In genomic region chr9:31799953-31800609, GRCh38 we compare ENCODE assay signal across 8 cellular contexts.
DNase-seq lines count a peak whose midpoint lies in the region; ATAC-seq and TF ChIP-seq lines count a peak whose summit lies in the region.

No MANE protein-coding gene starts in this region.

- peak; percentile 70 for TF ChIP-seq CTCF in CD4-positive, alpha-beta T cell (IDR thresholded peaks at IDR 0.05)
- TF ChIP-seq CTCF in fibroblast of mammary gland (conservative IDR thresholded peaks at IDR 0.05; ENCODE audit: control insufficient read depth, insufficient read depth, low read depth, low read length) (peak; percentile 21), type B pancreatic cell (conservative IDR thresholded peaks at IDR 0.05) (peak; percentile 82)

- H3K27me3 Mint-ChIP-seq in CD4-positive, alpha-beta T cell = no peaks in the 10 kb centered on the region
- no peaks in the 10 kb centered on the region for H3K27me3 Mint-ChIP-seq in type B pancreatic cell

- peaks cover 11% of the 10 kb centered on the region for H3K4me1 Mint-ChIP-seq in CD4-positive, alpha-beta T cell (ENCODE audit: low read depth)
- peaks cover 6% of the 10 kb centered on the region for H3K4me1 Mint-ChIP-seq in type B pancreatic cell (ENCODE audit: unreplicated experiment)

- POLR2A ChIA-PET in CD4-positive, alpha-beta T cell (lab: Charles Lee) = no interaction called here

- DNase-seq in CD4-positive, alpha-beta T cell = no peak
- peak; percentile 53 for DNase-seq in OCI-M1 (lab: John Stamatoyannopoulos, UW)
- peak; percentile 2 for DNase-seq in fibroblast of mammary gland (ENCODE audit: low read depth)
- no peak for DNase-seq in type B pancreatic cell (ENCODE audit: extremely low spot score, unreplicated experiment)
- DNase-seq in NCI-H2196 (lab: John Stamatoyannopoulos, UW; ENCODE audit: unreplicated experiment) = no peak

- no peaks in the 10 kb centered on the region for H3K36me3 Mint-ChIP-seq in CD4-positive, alpha-beta T cell (ENCODE audit: low read depth)
- H3K36me3 Mint-ChIP-seq in type B pancreatic cell = no peaks in the 10 kb centered on the region

- CTCF ChIA-PET in CD4-positive, alpha-beta T cell (lab: Charles Lee) = interaction anchor here (0.8 kb wide), 1 partner anchor 15 kb away, joined by 3 read pairs; no protein-coding TSS in a partner anchor

- H3K27ac ChIP-seq in CD4-positive, alpha-beta T cell (ENCODE audit: low read depth, low read length) = no peak overlapping the region

- no peaks in the 10 kb centered on the region for H3K9me3 ChIP-seq in CD4-positive, alpha-beta T cell (ENCODE audit: control insufficient read depth, low read length)

- intact Hi-C loops in CD4-positive, alpha-beta T cell (cut with DNase I, micrococcal nuclease) = loop anchor here (1.0 to 2.0 kb wide), 2 partner anchors 677 to 680 kb away; no protein-coding TSS in a partner anchor

- no peaks in the 10 kb centered on the region for H3K9me3 Mint-ChIP-seq in CD4-positive, alpha-beta T cell
- no peaks in the 10 kb centered on the region for H3K9me3 Mint-ChIP-seq in type B pancreatic cell

- H3K4me3 ChIP-seq in fibroblast of mammary gland (ENCODE audit: control insufficient read depth, low read depth, low read length) = no peak overlapping the region

- no peak overlapping the region for H3K4me3 Mint-ChIP-seq in CD4-positive, alpha-beta T cell
- H3K4me3 Mint-ChIP-seq in type B pancreatic cell = no peak overlapping the region

- no peak for ATAC-seq in CD4-positive, alpha-beta T cell (ENCODE audit: poor library complexity)
- peak; percentile 56 for ATAC-seq in HG02759 (IDR thresholded peaks at IDR 0.05; ENCODE audit: unreplicated experiment)
- ATAC-seq in GM18870 (IDR thresholded peaks at IDR 0.05; ENCODE audit: unreplicated experiment) = no peak
- no peak for ATAC-seq in HG03025 (IDR thresholded peaks at IDR 0.05; ENCODE audit: low FRiP score, unreplicated experiment)

- H3K27ac Mint-ChIP-seq in CD4-positive, alpha-beta T cell = no peak overlapping the region
- H3K27ac Mint-ChIP-seq in type B pancreatic cell = no peak overlapping the region

- no peaks in the 10 kb centered on the region for H3K27me3 ChIP-seq in CD4-positive, alpha-beta T cell (ENCODE audit: control insufficient read depth, insufficient read depth, low read length)

Comparison
In these comparisons a context has a peak if more than half of its experiments do, and no peak if none do; other contexts are left out.
1. DNase-seq: peak in OCI-M1 (single experiment) and fibroblast of mammary gland (single experiment); none in CD4-positive, alpha-beta T cell (0 of 10), type B pancreatic cell (single experiment) and NCI-H2196 (single experiment).
2. CTCF ChIP-seq: peak in every context shown above with its lines; median percentile 82 in type B pancreatic cell; 70 in CD4-positive, alpha-beta T cell; 21 in fibroblast of mammary gland.